40 cellular contexts compared by ENCODE assay signal in the genomic region with DNA sequence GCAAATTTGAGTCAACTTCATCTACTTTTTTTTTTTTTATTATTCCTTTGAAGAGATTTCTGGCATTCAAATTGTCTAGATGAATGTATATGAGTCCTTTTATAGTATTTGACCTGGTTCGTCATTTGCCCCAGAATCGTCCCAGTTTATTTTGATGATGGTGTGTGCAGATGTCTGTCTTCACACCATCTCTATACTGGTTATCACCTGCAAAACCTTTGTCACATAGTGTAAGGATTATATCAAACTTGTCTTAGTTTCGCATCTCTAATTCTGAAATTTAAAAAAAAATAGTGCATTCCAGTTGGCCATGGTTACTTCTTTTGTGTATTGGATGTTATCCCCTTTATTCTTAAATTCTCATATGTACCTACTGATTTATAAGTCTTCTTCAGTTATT.
"Had no signal": no experiment of that assay in that cellular context is flagged by ENCODE, and none has a peak within 500 bp of the region (broad histone marks: within the 10 kb centered on the region; RNA-seq: fewer than 3 reads in every experiment).

No MANE protein-coding gene starts in this region.

- H3K9me3 Mint-ChIP-seq: activated naive CD4-positive, alpha-beta T cell treated with anti-CD3 and anti-CD28 coated beads for 36 hours; activated naive CD4-positive, alpha-beta T cell treated with anti-CD3 and anti-CD28 coated beads, Interleukin-2, amount 10 ng/mL, durations not matched to agents 7 days and 5 days; activated naive CD4-positive, alpha-beta T cell treated with anti-CD3 and anti-CD28 coated beads, Interleukin-2, amount 50 U/mL, for 24 hours; activated naive CD4-positive, alpha-beta T cell treated with anti-CD3 and anti-CD28 coated beads, Interleukin-2, amount 50 U/mL, for 72 hours; activated naive CD8-positive, alpha-beta T cell treated with anti-CD3 and anti-CD28 coated beads for 36 hours; activated naive CD8-positive, alpha-beta T cell treated with anti-CD3 and anti-CD28 coated beads, Interleukin-2, amount 10 ng/mL, durations not matched to agents 7 days and 5 days; activated naive CD8-positive, alpha-beta T cell treated with anti-CD3 and anti-CD28 coated beads, Interleukin-2, amount 50 U/mL, for 24 hours; activated T-cell treated with anti-CD3 and anti-CD28 coated beads, Interleukin-2, amount 50 U/mL, for 24 hours; activated T-cell treated with anti-CD3 and anti-CD28 coated beads, Interleukin-2, amount 50 U/mL, for 4 hours; activated T-cell treated with anti-CD3 and anti-CD28 coated beads, Interleukin-2, amount 50 U/mL, for 72 hours; activated T-helper 1 cell treated with anti-CD3 and anti-CD28 coated beads, Interleukin-12 subunit alpha, Interleukin-12 subunit beta, Interleukin-2, Interleukin-4 antibody, amounts not matched to agents 30 ng/mL and 10 ng/mL and 1 ng/mL, durations not matched to agents 14 hours and 24 hours and 36 hours; activated T-helper 17 cell treated with anti-CD3 and anti-CD28 coated beads, Interleukin-2, amount 50 U/mL, for 72 hours; activated T-helper 2 cell treated with anti-CD3 and anti-CD28 coated beads, Interferon-gamma antibody, Interleukin-2, Interleukin-4, amounts not matched to agents 10 μg/mL and 5 μg/mL and 100 μg/mL, durations not matched to agents 14 hours and 24 hours and 36 hours; brain; central memory CD8-positive, alpha-beta T cell had no signal

- H3K4me3 ChIP-seq: adrenal gland, ascending aorta, body of pancreas, breast epithelium, cardiac muscle cell had no signal

- H3K4me1 ChIP-seq: adrenal gland, ascending aorta, body of pancreas, breast epithelium had no signal

- DNase-seq: activated effector memory CD4-positive, alpha-beta T cell treated with anti-CD3 and anti-CD28 coated beads, Interleukin-2, amount 50 U/mL, for 16 hours; activated effector memory CD4-positive, alpha-beta T cell treated with Interleukin-2 at 50 U/mL for 16 hours; activated gamma-delta T cell; activated gamma-delta T cell treated with Interleukin-2 at 50 U/mL for 16 hours; activated naive CD4-positive, alpha-beta T cell; activated naive CD4-positive, alpha-beta T cell treated with anti-CD3 and anti-CD28 coated beads for 36 hours; activated naive CD4-positive, alpha-beta T cell treated with anti-CD3 and anti-CD28 coated beads, Interleukin-2, amount 10 ng/mL, durations not matched to agents 7 days and 5 days; activated naive CD4-positive, alpha-beta T cell treated with anti-CD3 and anti-CD28 coated beads, Interleukin-2, amount 50 U/mL, for 16 hours; activated naive CD4-positive, alpha-beta T cell treated with Interleukin-2 at 50 U/mL for 16 hours; activated naive CD8-positive, alpha-beta T cell treated with anti-CD3 and anti-CD28 coated beads for 36 hours; activated naive CD8-positive, alpha-beta T cell treated with anti-CD3 and anti-CD28 coated beads, Interleukin-2, amount 10 ng/mL, durations not matched to agents 7 days and 5 days; activated naive CD8-positive, alpha-beta T cell treated with anti-CD3 and anti-CD28 coated beads, Interleukin-2, amount 50 U/mL, for 24 hours; activated T-cell treated with anti-CD3 and anti-CD28 coated beads, Interleukin-2, amount 50 U/mL, for 1 hour; activated T-cell treated with anti-CD3 and anti-CD28 coated beads, Interleukin-2, amount 50 U/mL, for 24 hours; activated T-cell treated with anti-CD3 and anti-CD28 coated beads, Interleukin-2, amount 50 U/mL, for 4 hours; activated T-cell treated with anti-CD3 and anti-CD28 coated beads, Interleukin-2, amount 50 U/mL, for 48 hours; activated T-cell treated with anti-CD3 and anti-CD28 coated beads, Interleukin-2, amount 50 U/mL, for 72 hours; adrenal gland; amniotic stem cell; amygdala; anterior cingulate cortex; aorta; body of pancreas; brain microvascular endothelial cell; caudate nucleus; central memory CD4-positive, alpha-beta T cell; cerebellar nuclear complex had no signal

- FAIRE-seq: astrocyte, bronchial epithelial cell had no signal

- H3K27ac ChIP-seq: adrenal gland, ascending aorta, body of pancreas, brain microvascular endothelial cell, breast epithelium, cardiac muscle cell had no signal

- H3K4me3 Mint-ChIP-seq: activated naive CD4-positive, alpha-beta T cell treated with anti-CD3 and anti-CD28 coated beads for 36 hours; activated naive CD4-positive, alpha-beta T cell treated with anti-CD3 and anti-CD28 coated beads, Interleukin-2, amount 10 ng/mL, durations not matched to agents 7 days and 5 days; activated naive CD4-positive, alpha-beta T cell treated with anti-CD3 and anti-CD28 coated beads, Interleukin-2, amount 50 U/mL, for 24 hours; activated naive CD8-positive, alpha-beta T cell; activated naive CD8-positive, alpha-beta T cell treated with anti-CD3 and anti-CD28 coated beads for 36 hours; activated naive CD8-positive, alpha-beta T cell treated with anti-CD3 and anti-CD28 coated beads, Interleukin-2, amount 10 ng/mL, durations not matched to agents 7 days and 5 days; activated naive CD8-positive, alpha-beta T cell treated with anti-CD3 and anti-CD28 coated beads, Interleukin-2, amount 50 U/mL, for 24 hours; activated T-cell treated with anti-CD3 and anti-CD28 coated beads, Interleukin-2, amount 50 U/mL, for 24 hours; activated T-cell treated with anti-CD3 and anti-CD28 coated beads, Interleukin-2, amount 50 U/mL, for 4 hours; activated T-cell treated with anti-CD3 and anti-CD28 coated beads, Interleukin-2, amount 50 U/mL, for 72 hours; activated T-helper 1 cell treated with anti-CD3 and anti-CD28 coated beads, Interleukin-12 subunit alpha, Interleukin-12 subunit beta, Interleukin-2, Interleukin-4 antibody, amounts not matched to agents 30 ng/mL and 10 ng/mL and 1 ng/mL, durations not matched to agents 14 hours and 24 hours and 36 hours; activated T-helper 17 cell treated with anti-CD3 and anti-CD28 coated beads, Interleukin-2, amount 50 U/mL, for 72 hours; brain; central memory CD8-positive, alpha-beta T cell had no signal

- H3K27me3 ChIP-seq: adrenal gland, ascending aorta, body of pancreas, brain microvascular endothelial cell, breast epithelium, cardiac muscle cell had no signal

- H3K27ac Mint-ChIP-seq: activated naive CD4-positive, alpha-beta T cell treated with anti-CD3 and anti-CD28 coated beads for 36 hours; activated naive CD4-positive, alpha-beta T cell treated with anti-CD3 and anti-CD28 coated beads, Interleukin-2, amount 10 ng/mL, durations not matched to agents 7 days and 5 days; activated naive CD4-positive, alpha-beta T cell treated with anti-CD3 and anti-CD28 coated beads, Interleukin-2, amount 50 U/mL, for 24 hours; activated naive CD4-positive, alpha-beta T cell treated with anti-CD3 and anti-CD28 coated beads, Interleukin-2, amount 50 U/mL, for 72 hours; activated naive CD8-positive, alpha-beta T cell; activated naive CD8-positive, alpha-beta T cell treated with anti-CD3 and anti-CD28 coated beads for 36 hours; activated naive CD8-positive, alpha-beta T cell treated with anti-CD3 and anti-CD28 coated beads, Interleukin-2, amount 10 ng/mL, durations not matched to agents 7 days and 5 days; activated naive CD8-positive, alpha-beta T cell treated with anti-CD3 and anti-CD28 coated beads, Interleukin-2, amount 50 U/mL, for 24 hours; activated T-cell treated with anti-CD3 and anti-CD28 coated beads, Interleukin-2, amount 50 U/mL, for 24 hours; activated T-cell treated with anti-CD3 and anti-CD28 coated beads, Interleukin-2, amount 50 U/mL, for 72 hours; activated T-helper 1 cell treated with anti-CD3 and anti-CD28 coated beads, Interleukin-12 subunit alpha, Interleukin-12 subunit beta, Interleukin-2, Interleukin-4 antibody, amounts not matched to agents 30 ng/mL and 10 ng/mL and 1 ng/mL, durations not matched to agents 14 hours and 24 hours and 36 hours; activated T-helper 17 cell treated with anti-CD3 and anti-CD28 coated beads, Interleukin-2, amount 50 U/mL, for 72 hours; activated T-helper 2 cell treated with anti-CD3 and anti-CD28 coated beads, Interferon-gamma antibody, Interleukin-2, Interleukin-4, amounts not matched to agents 10 μg/mL and 5 μg/mL and 100 μg/mL, durations not matched to agents 14 hours and 24 hours and 36 hours; brain had no signal

- H3K9me3 ChIP-seq: adrenal gland, ascending aorta, body of pancreas, breast epithelium had no signal

- H3K4me1 Mint-ChIP-seq: brain; central memory CD8-positive, alpha-beta T cell had no signal

- H3K27me3 Mint-ChIP-seq: activated naive CD4-positive, alpha-beta T cell treated with anti-CD3 and anti-CD28 coated beads, Interleukin-2, amount 10 ng/mL, durations not matched to agents 7 days and 5 days; activated naive CD4-positive, alpha-beta T cell treated with anti-CD3 and anti-CD28 coated beads, Interleukin-2, amount 50 U/mL, for 24 hours; activated naive CD8-positive, alpha-beta T cell; activated naive CD8-positive, alpha-beta T cell treated with anti-CD3 and anti-CD28 coated beads for 36 hours; activated naive CD8-positive, alpha-beta T cell treated with anti-CD3 and anti-CD28 coated beads, Interleukin-2, amount 10 ng/mL, durations not matched to agents 7 days and 5 days; activated naive CD8-positive, alpha-beta T cell treated with anti-CD3 and anti-CD28 coated beads, Interleukin-2, amount 50 U/mL, for 24 hours; activated T-cell treated with anti-CD3 and anti-CD28 coated beads, Interleukin-2, amount 50 U/mL, for 24 hours; activated T-helper 17 cell treated with anti-CD3 and anti-CD28 coated beads, Interleukin-2, amount 50 U/mL, for 72 hours; brain; central memory CD8-positive, alpha-beta T cell had no signal

- ATAC-seq: activated naive CD4-positive, alpha-beta T cell treated with anti-CD3 and anti-CD28 coated beads, Interleukin-2, amount 50 U/mL, for 72 hours; activated naive CD8-positive, alpha-beta T cell treated with anti-CD3 and anti-CD28 coated beads, Interleukin-2, amount 50 U/mL, for 24 hours; activated T-cell treated with anti-CD3 and anti-CD28 coated beads, Interleukin-2, amount 50 U/mL, for 4 hours; activated T-cell treated with anti-CD3 and anti-CD28 coated beads, Interleukin-2, amount 50 U/mL, for 72 hours; activated T-helper 17 cell treated with anti-CD3 and anti-CD28 coated beads, Interleukin-2, amount 50 U/mL, for 72 hours; body of pancreas had no signal

- H3K36me3 ChIP-seq: breast epithelium had no signal
